24 cellular contexts compared by ENCODE assay signal in genomic region chr2:133599813-133600212, GRCh38. TPM values are rescaled to one million over a fixed set of nuclear protein-coding genes. Genes with fewer than 3 reads are reported as not detected.
DNase-seq lines count a peak whose midpoint lies in the region; ATAC-seq and TF ChIP-seq lines count a peak whose summit lies in the region.
"Had no signal": no experiment of that assay in that cellular context is flagged by ENCODE, and none has a peak within 500 bp of the region (broad histone marks: within the 10 kb centered on the region; RNA-seq: fewer than 3 reads in every experiment).

No MANE protein-coding gene starts in this region.

- 46 to 59% (median 54%) methylated on average over 7 to 10 of the region's 10 CpGs for WGBS in heart left ventricle, 4 donors
- 59% methylated on average over 7 of the region's 10 CpGs for WGBS in right lobe of liver (ENCODE audit: insufficient coverage, low coverage, low lambda C conversion rate, missing lambda C conversion rate)
- 58% methylated on average over 9 of the region's 10 CpGs for WGBS in suprapubic skin

- H3K36me3 ChIP-seq in heart left ventricle: no peaks in the 10 kb centered on the region
- no peaks in the 10 kb centered on the region for H3K36me3 ChIP-seq in right atrium auricular region
- H3K36me3 ChIP-seq in right lobe of liver: no peaks in the 10 kb centered on the region
- H3K36me3 ChIP-seq in suprapubic skin: no peaks in the 10 kb centered on the region
- H3K36me3 ChIP-seq: BE2C, HAP-1 had no signal

- H3K27ac ChIP-seq in heart left ventricle: peak overlapping the region in 2 of 12 donors; percentile 9 to 44
- H3K27ac ChIP-seq in right atrium auricular region: peak overlapping the region in 1 of 2 donors; percentile 34
- peak overlapping the region; percentile 63 for H3K27ac ChIP-seq in cingulate gyrus (ENCODE audit: low read depth, low read length)
- H3K27ac ChIP-seq in right lobe of liver: peak overlapping the region in 1 of 3 donors; percentile 80
- H3K27ac ChIP-seq in temporal lobe (ENCODE audit: low read depth, low read length): peak overlapping the region; percentile 76
- H3K27ac ChIP-seq in suprapubic skin: no peak overlapping the region
- H3K27ac ChIP-seq: HL-60 had no signal

- TF ChIP-seq POLR2A in heart left ventricle (IDR thresholded peaks at IDR 0.05) (no peak), right lobe of liver (IDR thresholded peaks at IDR 0.05) (no peak), suprapubic skin (IDR thresholded peaks at IDR 0.05) (no peak)

- TF ChIP-seq EP300 in suprapubic skin (IDR thresholded peaks at IDR 0.05): no peak

- intact Hi-C loops in heart left ventricle (cut with DNase I) (loop anchor here in 1 of 10 donors (10.0 kb wide), 1 partner anchor 175 kb away; no protein-coding TSS in a partner anchor), right lobe of liver (cut with DNase I) (no loop called here)

- H3K9me3 ChIP-seq in heart left ventricle (no peaks in the 10 kb centered on the region), right atrium auricular region (no peaks in the 10 kb centered on the region), right lobe of liver (no peaks in the 10 kb centered on the region), suprapubic skin (no peaks in the 10 kb centered on the region)
- H3K9me3 ChIP-seq: BE2C, HAP-1 had no signal

- DNase-seq in heart left ventricle (no peak), right atrium auricular region (ENCODE audit: low spot score) (no peak), right lobe of liver (peak in 1 of 3 donors; percentile 52), NCI-H345 (lab: John Stamatoyannopoulos, UW) (no peak), NCI-H1048 (lab: John Stamatoyannopoulos, UW) (no peak), suprapubic skin (ENCODE audit: low spot score in 2 of 2) (no peak)
- DNase-seq: CD4-positive, CD25-positive, alpha-beta regulatory T cell; COR-L47; DMS 273 treated with DMSO at 0.1 percent for 48 hours; GDM1; IMR-90; Karpas-422; NCI-H1092; NCI-H1436 treated with DMSO at 0.1 percent for 48 hours; NCI-H2081; NCI-H524; OCI-M1; SIG-M5 had no signal

- no peak overlapping the region for H3K4me3 ChIP-seq in heart left ventricle
- no peak overlapping the region for H3K4me3 ChIP-seq in right atrium auricular region
- no peak overlapping the region for H3K4me3 ChIP-seq in right lobe of liver
- H3K4me3 ChIP-seq in suprapubic skin: no peak overlapping the region
- H3K4me3 ChIP-seq: HAP-1 had no signal

- ATAC-seq in heart left ventricle: peak in 3 of 4 donors; percentile 4 to 16 (median 6)
- peak; percentile 6 to 68 (median 56) for ATAC-seq in right lobe of liver

- no peak for TF ChIP-seq CTCF in heart left ventricle (IDR thresholded peaks at IDR 0.05)
- no peak for TF ChIP-seq CTCF in right atrium auricular region (IDR thresholded peaks at IDR 0.05)
- no peak for TF ChIP-seq CTCF in right lobe of liver (IDR thresholded peaks at IDR 0.05)
- TF ChIP-seq CTCF in suprapubic skin (IDR thresholded peaks at IDR 0.05): no peak

- H3K4me1 ChIP-seq in heart left ventricle (peaks cover 0 to 40% (median 9%) of the 10 kb centered on the region in 12 donors), right atrium auricular region (peaks cover 0 to 29% of the 10 kb centered on the region in 2 donors), right lobe of liver (peaks cover 0 to 19% (median 4%) of the 10 kb centered on the region in 4 donors), suprapubic skin (peaks cover 10% of the 10 kb centered on the region)
- H3K4me1 ChIP-seq: HAP-1 had no signal

- H3K27me3 ChIP-seq in heart left ventricle (no peaks in the 10 kb centered on the region), right atrium auricular region (no peaks in the 10 kb centered on the region), right lobe of liver (no peaks in the 10 kb centered on the region), suprapubic skin (no peaks in the 10 kb centered on the region)
- H3K27me3 ChIP-seq: BE2C had no signal

RNA-seq across cellular contexts. Expression of gene NCKAP5, which starts 31.6 kb away (rescaled TPM):
- 10 to 100 TPM in 1 of 9 donors, 1 to 10 TPM in 8; 1.8 to 10.5 (median 6.3) TPM for total RNA-seq in heart left ventricle
- 1 to 10 TPM in 1 of 2 donors, under 1 TPM in 1; 0.51 to 2.6 TPM for polyA plus RNA-seq in heart left ventricle
- 1 to 10 TPM; 3.6 to 5.4 TPM for total RNA-seq in right atrium auricular region
- 10 to 100 TPM in 1 of 6 experiments, 1 to 10 TPM in 5; 3.6 to 11.7 (median 6.9) TPM for total RNA-seq in right lobe of liver
- 9.3 TPM for total RNA-seq in temporal lobe
- total RNA-seq in suprapubic skin: 1 to 10 TPM; 2.8 to 6.4 (median 4.2) TPM
- total RNA-seq: CD4-positive, CD25-positive, alpha-beta regulatory T cell; MCF 10A had no signal
- polyA plus RNA-seq: CD4-positive, CD25-positive, alpha-beta regulatory T cell had no signal
